Comparison of ENCODE assay signal across 1 cellular context in genomic region chr2:226031078-226031937, GRCh38.
TF ChIP-seq lines count a peak whose summit lies in the region.

No MANE protein-coding gene starts in this region.

TF ChIP-seq in HepG2, 621 proteins besides CTCF, POLR2A, EP300 and RAD21 (continued from another document and continues in another):
- TF ChIP-seq U2AF2 (IDR thresholded peaks at IDR 0.05; ENCODE audit: low read depth, low read length) (0 out of 2 replicates have a peak, but pooled peaks have one; percentile 72), GATAD1 (CRISPR knock-in tag; IDR thresholded peaks at IDR 0.05) (no peak), ZNF326 (CRISPR knock-in tag; IDR thresholded peaks at IDR 0.05; ENCODE audit: borderline replicate concordance) (no peak), MLXIP (CRISPR knock-in tag; IDR thresholded peaks at IDR 0.05; ENCODE audit: borderline replicate concordance) (no peak), EEA1 (CRISPR knock-in tag; IDR thresholded peaks at IDR 0.05; ENCODE audit: borderline replicate concordance) (no peak), NFAT5 (CRISPR knock-in tag; IDR thresholded peaks at IDR 0.05) (no peak), TSC22D2 (CRISPR knock-in tag; IDR thresholded peaks at IDR 0.05; ENCODE audit: borderline replicate concordance) (no peak; the same call in 1 of the 2 replicates), MAFK (conservative IDR thresholded peaks at IDR 0.05 in 1 of 2, IDR thresholded peaks at IDR 0.05 in 1 of 2; ENCODE audit: low read length in 2 of 2) (no peak), ZNF556 (CRISPR knock-in tag; IDR thresholded peaks at IDR 0.05; ENCODE audit: borderline replicate concordance) (peak; percentile 41; the same call in 1 of the 2 replicates), ZNF101 (CRISPR knock-in tag; IDR thresholded peaks at IDR 0.05; ENCODE audit: borderline replicate concordance, low read depth) (no peak), FOXM1 (CRISPR knock-in tag; IDR thresholded peaks at IDR 0.05) (no peak), ZNF782 (CRISPR knock-in tag; IDR thresholded peaks at IDR 0.05; ENCODE audit: borderline replicate concordance) (no peak), ZNF660 (CRISPR knock-in tag; IDR thresholded peaks at IDR 0.05; ENCODE audit: borderline replicate concordance, low read depth) (no peak), TOE1 (CRISPR knock-in tag; IDR thresholded peaks at IDR 0.05) (no peak), ZBTB42 (CRISPR knock-in tag; IDR thresholded peaks at IDR 0.05) (0 out of 2 replicates have a peak, but pooled peaks have one; percentile 28), ZNF816 (CRISPR knock-in tag; IDR thresholded peaks at IDR 0.05; ENCODE audit: borderline replicate concordance) (peak; percentile 59; the same call in 1 of the 2 replicates), CEBPB (IDR thresholded peaks at IDR 0.05; ENCODE audit: borderline replicate concordance, low read depth, low read length) (no peak), PHF21A (CRISPR knock-in tag; IDR thresholded peaks at IDR 0.05) (peak; percentile 85), ZNF891 (CRISPR knock-in tag; IDR thresholded peaks at IDR 0.05) (peak; percentile 83), TBX2 (CRISPR knock-in tag; IDR thresholded peaks at IDR 0.05; ENCODE audit: borderline replicate concordance) (no peak; the same call in 1 of the 2 replicates), ZBTB8A (CRISPR knock-in tag; IDR thresholded peaks at IDR 0.05; ENCODE audit: borderline replicate concordance, low read depth) (no peak), JUND (CRISPR knock-in tag; IDR thresholded peaks at IDR 0.05) (peak; percentile 15; the same call in 1 of the 2 replicates), NFE2L2 (IDR thresholded peaks at IDR 0.05; ENCODE audit: low read length) (no peak), HNF1A (IDR thresholded peaks at IDR 0.05; ENCODE audit: low read depth) (peak; percentile 52; the same call in 1 of the 2 replicates), HNF1A (CRISPR knock-in tag; IDR thresholded peaks at IDR 0.05; ENCODE audit: borderline replicate concordance) (peak; percentile 69; the same call in 1 of the 2 replicates), RORA (CRISPR knock-in tag; IDR thresholded peaks at IDR 0.05) (peak; percentile 63; the same call in 1 of the 2 replicates), BCL6 (CRISPR knock-in tag; IDR thresholded peaks at IDR 0.05) (peak; percentile 75), ZNF674 (CRISPR knock-in tag; IDR thresholded peaks at IDR 0.05; ENCODE audit: low read depth) (no peak), REST (IDR thresholded peaks at IDR 0.05; ENCODE audit: borderline replicate concordance in 1 of 2, low read depth in 1 of 2, low read length in 2 of 2) (peak in 1 of 2 experiments; percentile 73; a peak in 1 of 4 replicates), ZNF788 (CRISPR knock-in tag; IDR thresholded peaks at IDR 0.05; ENCODE audit: borderline replicate concordance) (peak; percentile 46; the same call in 1 of the 2 replicates), RARG (CRISPR knock-in tag; IDR thresholded peaks at IDR 0.05; ENCODE audit: low read depth) (no peak), GLI4 (CRISPR knock-in tag; IDR thresholded peaks at IDR 0.05; ENCODE audit: borderline replicate concordance) (peak; percentile 89; the same call in 1 of the 2 replicates), ZIK1 (CRISPR knock-in tag; IDR thresholded peaks at IDR 0.05; ENCODE audit: borderline replicate concordance, low read depth) (0 out of 2 replicates have a peak, but pooled peaks have one; percentile 81), RFXAP (CRISPR knock-in tag; IDR thresholded peaks at IDR 0.05; ENCODE audit: borderline replicate concordance) (no peak; the same call in 1 of the 2 replicates), ZNF780A (CRISPR knock-in tag; IDR thresholded peaks at IDR 0.05) (no peak), POLR2AphosphoS5 (IDR thresholded peaks at IDR 0.05; ENCODE audit: low read depth, low read length) (peak; percentile 84), ZSCAN20 (CRISPR knock-in tag; IDR thresholded peaks at IDR 0.05; ENCODE audit: borderline replicate concordance) (0 out of 2 replicates have a peak, but pooled peaks have one; percentile 77), PHF20 (CRISPR knock-in tag; IDR thresholded peaks at IDR 0.05) (peak; percentile 25; the same call in 1 of the 2 replicates), ZNF644 (CRISPR knock-in tag; IDR thresholded peaks at IDR 0.05; ENCODE audit: low read depth) (no peak), ZSCAN30 (CRISPR knock-in tag; IDR thresholded peaks at IDR 0.05) (no peak)
- TF ChIP-seq, protein P1, sequence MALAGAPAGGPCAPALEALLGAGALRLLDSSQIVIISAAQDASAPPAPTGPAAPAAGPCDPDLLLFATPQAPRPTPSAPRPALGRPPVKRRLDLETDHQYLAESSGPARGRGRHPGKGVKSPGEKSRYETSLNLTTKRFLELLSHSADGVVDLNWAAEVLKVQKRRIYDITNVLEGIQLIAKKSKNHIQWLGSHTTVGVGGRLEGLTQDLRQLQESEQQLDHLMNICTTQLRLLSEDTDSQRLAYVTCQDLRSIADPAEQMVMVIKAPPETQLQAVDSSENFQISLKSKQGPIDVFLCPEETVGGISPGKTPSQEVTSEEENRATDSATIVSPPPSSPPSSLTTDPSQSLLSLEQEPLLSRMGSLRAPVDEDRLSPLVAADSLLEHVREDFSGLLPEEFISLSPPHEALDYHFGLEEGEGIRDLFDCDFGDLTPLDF (CRISPR knock-in tag; IDR thresholded peaks at IDR 0.05): no peak
- TF ChIP-seq, protein P2, sequence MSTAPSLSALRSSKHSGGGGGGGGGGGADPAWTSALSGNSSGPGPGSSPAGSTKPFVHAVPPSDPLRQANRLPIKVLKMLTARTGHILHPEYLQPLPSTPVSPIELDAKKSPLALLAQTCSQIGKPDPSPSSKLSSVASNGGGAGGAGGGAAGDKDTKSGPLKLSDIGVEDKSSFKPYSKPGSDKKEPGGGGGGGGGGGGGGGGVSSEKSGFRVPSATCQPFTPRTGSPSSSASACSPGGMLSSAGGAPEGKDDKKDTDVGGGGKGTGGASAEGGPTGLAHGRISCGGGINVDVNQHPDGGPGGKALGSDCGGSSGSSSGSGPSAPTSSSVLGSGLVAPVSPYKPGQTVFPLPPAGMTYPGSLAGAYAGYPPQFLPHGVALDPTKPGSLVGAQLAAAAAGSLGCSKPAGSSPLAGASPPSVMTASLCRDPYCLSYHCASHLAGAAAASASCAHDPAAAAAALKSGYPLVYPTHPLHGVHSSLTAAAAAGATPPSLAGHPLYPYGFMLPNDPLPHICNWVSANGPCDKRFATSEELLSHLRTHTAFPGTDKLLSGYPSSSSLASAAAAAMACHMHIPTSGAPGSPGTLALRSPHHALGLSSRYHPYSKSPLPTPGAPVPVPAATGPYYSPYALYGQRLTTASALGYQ (CRISPR knock-in tag; IDR thresholded peaks at IDR 0.05): no peak; the same call in 1 of the 2 replicates
